Comparison of ENCODE assay signal across 15 cellular contexts in the genomic region with DNA sequence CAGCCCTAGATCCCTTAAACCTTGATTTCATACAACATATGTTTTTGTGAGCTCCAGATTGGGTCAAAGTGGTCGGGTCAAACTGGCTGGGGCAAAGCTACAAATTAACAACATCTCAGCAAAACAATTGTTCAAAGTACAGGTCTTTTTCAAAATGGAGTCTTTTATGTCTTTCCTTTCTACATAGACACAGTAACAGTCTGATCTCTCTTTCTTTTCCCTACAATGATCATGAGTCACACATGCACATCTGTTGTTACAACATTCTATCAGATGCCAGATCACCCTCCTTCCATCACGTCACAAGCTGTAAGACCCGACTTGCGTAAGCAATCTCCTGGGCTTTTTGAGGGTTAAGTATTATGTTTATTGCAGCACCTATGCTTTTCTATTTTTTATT. TPM values are rescaled to one million over a fixed set of nuclear protein-coding genes. Genes with fewer than 3 reads are reported as not detected.
DNase-seq lines count a peak whose midpoint lies in the region; ATAC-seq and TF ChIP-seq lines count a peak whose summit lies in the region.
"Had no signal": no experiment of that assay in that cellular context is flagged by ENCODE, and none has a peak within 500 bp of the region (broad histone marks: within the 10 kb centered on the region; RNA-seq: fewer than 3 reads in every experiment).

No MANE protein-coding gene starts in this region.

- H3K36me3 Mint-ChIP-seq in activated CD8-positive, alpha-beta T cell treated with anti-CD3 and anti-CD28 coated beads, Interleukin-2, amount 10 ng/mL, durations not matched to agents 7 days and 5 days (ENCODE audit: low read depth): no peaks in the 10 kb centered on the region

- no peak overlapping the region for H3K27ac Mint-ChIP-seq in activated CD8-positive, alpha-beta T cell treated with anti-CD3 and anti-CD28 coated beads, Interleukin-2, amount 10 ng/mL, durations not matched to agents 7 days and 5 days
- H3K27ac Mint-ChIP-seq: T-helper 17 cell had no signal

- H3K4me3 Mint-ChIP-seq in activated CD8-positive, alpha-beta T cell treated with anti-CD3 and anti-CD28 coated beads, Interleukin-2, amount 10 ng/mL, durations not matched to agents 7 days and 5 days: no peak overlapping the region
- H3K4me3 Mint-ChIP-seq: neural crest cell, T-helper 17 cell had no signal

- CTCF ChIA-PET in activated CD8-positive, alpha-beta T cell treated with anti-CD3 and anti-CD28 coated beads, Interleukin-2, amount 10 ng/mL, durations not matched to agents 7 days and 5 days (lab: Charles Lee): no interaction called here

- POLR2A ChIA-PET in activated CD8-positive, alpha-beta T cell treated with anti-CD3 and anti-CD28 coated beads, Interleukin-2, amount 10 ng/mL, durations not matched to agents 7 days and 5 days (lab: Charles Lee): no interaction called here

- ATAC-seq in activated CD8-positive, alpha-beta T cell treated with anti-CD3 and anti-CD28 coated beads, Interleukin-2, amount 10 ng/mL, durations not matched to agents 7 days and 5 days: no peak
- ATAC-seq: T-helper 17 cell had no signal

- peak; percentile 36 for DNase-seq in NCI-H2171 treated with DMSO at 0.1 percent for 48 hours (lab: John Stamatoyannopoulos, UW)
- DNase-seq in NCI-H2171 (lab: John Stamatoyannopoulos, UW): no peak
- DNase-seq in SIG-M5 treated with dmso at 0.1 percent for 504 hours (lab: John Stamatoyannopoulos, UW; ENCODE audit: unreplicated experiment): peak; percentile 91
- peak; percentile 99 for DNase-seq in fibroblast of pulmonary artery (ENCODE audit: low read depth)
- peak in 1 of 2 donors; percentile 65 for DNase-seq in suprapubic skin (ENCODE audit: low spot score in 2 of 2)
- no peak for DNase-seq in effector CD4-positive, alpha-beta T cell
- DNase-seq in mucosa of gallbladder (ENCODE audit: low spot score): no peak
- DNase-seq in activated CD8-positive, alpha-beta T cell treated with anti-CD3 and anti-CD28 coated beads, Interleukin-2, amount 10 ng/mL, durations not matched to agents 7 days and 5 days: no peak
- DNase-seq: 8988T; colonic mucosa; GF-D8; stimulated activated CD4-positive, alpha-beta T cell treated with anti-CD3 and anti-CD28 coated beads, Interleukin-4, amount 100 ng/mL, for 4 hours; T-helper 17 cell; thyroid gland had no signal

- peaks cover 4% of the 10 kb centered on the region for H3K27me3 Mint-ChIP-seq in activated CD8-positive, alpha-beta T cell treated with anti-CD3 and anti-CD28 coated beads, Interleukin-2, amount 10 ng/mL, durations not matched to agents 7 days and 5 days (ENCODE audit: low read depth)

- H3K9me3 ChIP-seq in suprapubic skin: no peaks in the 10 kb centered on the region
- H3K9me3 ChIP-seq: colonic mucosa, thyroid gland had no signal

- H3K4me3 ChIP-seq in fibroblast of pulmonary artery (replicated peaks; ENCODE audit: low read depth, low read length): no peak overlapping the region
- no peak overlapping the region for H3K4me3 ChIP-seq in suprapubic skin
- H3K4me3 ChIP-seq: colonic mucosa, thyroid gland had no signal

- TF ChIP-seq CTCF in fibroblast of pulmonary artery (IDR thresholded peaks at IDR 0.05; ENCODE audit: low read length, missing control alignments) (no peak), suprapubic skin (IDR thresholded peaks at IDR 0.05) (no peak)

- no peak for TF ChIP-seq EP300 in suprapubic skin (IDR thresholded peaks at IDR 0.05)

- H3K9me3 Mint-ChIP-seq in activated CD8-positive, alpha-beta T cell treated with anti-CD3 and anti-CD28 coated beads, Interleukin-2, amount 10 ng/mL, durations not matched to agents 7 days and 5 days (ENCODE audit: insufficient read depth): no peaks in the 10 kb centered on the region
- H3K9me3 Mint-ChIP-seq: neural crest cell had no signal

- no peak for TF ChIP-seq POLR2A in suprapubic skin (IDR thresholded peaks at IDR 0.05)

- no peaks in the 10 kb centered on the region for H3K4me1 Mint-ChIP-seq in activated CD8-positive, alpha-beta T cell treated with anti-CD3 and anti-CD28 coated beads, Interleukin-2, amount 10 ng/mL, durations not matched to agents 7 days and 5 days (ENCODE audit: low read depth)

- no peaks in the 10 kb centered on the region for H3K27me3 ChIP-seq in suprapubic skin
- H3K27me3 ChIP-seq: colonic mucosa, thyroid gland had no signal

- WGBS in suprapubic skin: 50% methylated on average over 4 of the region's 4 CpGs

- peaks cover 13% of the 10 kb centered on the region for H3K4me1 ChIP-seq in suprapubic skin
- H3K4me1 ChIP-seq: colonic mucosa, thyroid gland had no signal

- H3K27ac ChIP-seq in suprapubic skin: peak overlapping the region; percentile 4
- H3K27ac ChIP-seq: colonic mucosa, thyroid gland had no signal

- no peaks in the 10 kb centered on the region for H3K36me3 ChIP-seq in suprapubic skin
- H3K36me3 ChIP-seq: colonic mucosa, thyroid gland had no signal

RNA-seq across cellular contexts. Expression of gene RHOB, which starts 55.1 kb away (rescaled TPM):
- 100 to 1,000 TPM; 404 to 719 (median 568) TPM for total RNA-seq in suprapubic skin
- total RNA-seq in mucosa of gallbladder: 445 TPM
- 1 to 10 TPM; 1.2 to 1.3 TPM for total RNA-seq in activated CD8-positive, alpha-beta T cell treated with anti-CD3 and anti-CD28 coated beads, Interleukin-2, amount 10 ng/mL, durations not matched to agents 7 days and 5 days

Comparison
In these comparisons a context has a peak if more than half of its experiments do, and no peak if none do; other contexts are left out.
1. DNase-seq: peak in NCI-H2171 treated with DMSO at 0.1 percent for 48 hours (single experiment), SIG-M5 treated with dmso at 0.1 percent for 504 hours (single experiment) and fibroblast of pulmonary artery (single experiment); none in NCI-H2171 (single experiment), effector CD4-positive, alpha-beta T cell (single experiment), mucosa of gallbladder (single experiment) and activated CD8-positive, alpha-beta T cell treated with anti-CD3 and anti-CD28 coated beads, Interleukin-2, amount 10 ng/mL, durations not matched to agents 7 days and 5 days (single experiment).
2. RNA of gene RHOB, which starts 55.1 kb away (total RNA-seq): 404 to 719 TPM in suprapubic skin and 445 TPM in mucosa of gallbladder (single experiment); 1.2 to 1.3 TPM in activated CD8-positive, alpha-beta T cell treated with anti-CD3 and anti-CD28 coated beads, Interleukin-2, amount 10 ng/mL, durations not matched to agents 7 days and 5 days; every median in the first group is over 100 times any median in the second.